Comparison of ENCODE assay signal across 8 cellular contexts in genomic region chr5:141747152-141747640, GRCh38.
DNase-seq lines count a peak whose midpoint lies in the region; ATAC-seq, FAIRE-seq and TF ChIP-seq lines count a peak whose summit lies in the region.

No MANE protein-coding gene starts in this region.

- H3K9me3 ChIP-seq in BLaER1 treated with 17β-estradiol and CSF1 and Interleukin-3, amounts not matched to agents 10 nM and 100 nM (replicated peaks in 1 of 11), result no peaks in the 10 kb centered on the region
- H3K9me3 ChIP-seq in Peyer's patch, result no peaks in the 10 kb centered on the region

- no peaks in the 10 kb centered on the region for H3K36me3 ChIP-seq in BLaER1 treated with 17β-estradiol and CSF1 and Interleukin-3, amounts not matched to agents 10 nM and 100 nM
- H3K36me3 ChIP-seq in Peyer's patch, result no peaks in the 10 kb centered on the region

- peaks cover 0 to 25% (median 16%) of the 10 kb centered on the region in 10 experiments; a peak in 17 of 20 replicates for H3K4me1 ChIP-seq in BLaER1 treated with 17β-estradiol and CSF1 and Interleukin-3, amounts not matched to agents 10 nM and 100 nM
- no peaks in the 10 kb centered on the region for H3K4me1 ChIP-seq in Peyer's patch

- no peak for FAIRE-seq in GM12891 (lab: Jason Lieb, UNC)

- 0 out of 22 replicates have a peak overlapping the region, but pooled peaks of 1 of the 11 experiments have one; percentile 24 for H3K9ac ChIP-seq in BLaER1 treated with 17β-estradiol and CSF1 and Interleukin-3, amounts not matched to agents 10 nM and 100 nM

- no peak for TF ChIP-seq CTCF in Peyer's patch (IDR thresholded peaks at IDR 0.05)
- no peak for TF ChIP-seq CTCF in omental fat pad (IDR thresholded peaks at IDR 0.05)

- H3K27ac ChIP-seq in BLaER1 treated with 17β-estradiol and CSF1 and Interleukin-3, amounts not matched to agents 10 nM and 100 nM, result no peak overlapping the region
- no peak overlapping the region for H3K27ac ChIP-seq in Peyer's patch

- peaks cover 0 to 2% (median under 1%) of the 10 kb centered on the region in 11 experiments; a peak in 7 of 22 replicates for H3K27me3 ChIP-seq in BLaER1 treated with 17β-estradiol and CSF1 and Interleukin-3, amounts not matched to agents 10 nM and 100 nM
- no peaks in the 10 kb centered on the region for H3K27me3 ChIP-seq in Peyer's patch

- peak overlapping the region in 8 of 11 experiments; percentile 35 to 74 (median 62); a peak in 16 of 22 replicates for H3K4me2 ChIP-seq in BLaER1 treated with 17β-estradiol and CSF1 and Interleukin-3, amounts not matched to agents 10 nM and 100 nM

- ATAC-seq in omental fat pad (ENCODE audit: low FRiP score) (peak; percentile 38), HG03196 (IDR thresholded peaks at IDR 0.05; ENCODE audit: unreplicated experiment) (no peak)

- TF ChIP-seq POLR2A in Peyer's patch (IDR thresholded peaks at IDR 0.05) (no peak), GM12891 (IDR thresholded peaks at IDR 0.05; ENCODE audit: low read depth, low read length) (no peak)

- DNase-seq in HT1080 (ENCODE audit: low read depth) (peak; percentile 18), Peyer's patch (peak in 2 of 3 donors; percentile 67 to 80), fibroblast of peridontal ligament (ENCODE audit: extremely low read depth) (peak; percentile 42), omental fat pad (ENCODE audit: low spot score) (no peak), T-helper 9 cell (no peak), GM12891 (ENCODE audit: insufficient read length, low spot score) (no peak)

- H4K20me1 ChIP-seq in BLaER1 treated with 17β-estradiol and CSF1 and Interleukin-3, amounts not matched to agents 10 nM and 100 nM, result peaks cover 0 to 24% (median 0%) of the 10 kb centered on the region in 11 experiments; a peak in 6 of 22 replicates

- H3K4me3 ChIP-seq in BLaER1 treated with 17β-estradiol and CSF1 and Interleukin-3, amounts not matched to agents 10 nM and 100 nM, result no peak overlapping the region
- H3K4me3 ChIP-seq in Peyer's patch, result no peak overlapping the region

TF ChIP-seq in GM12891, 5 proteins besides CTCF, POLR2A, EP300 and RAD21:
- TF ChIP-seq SPI1 (IDR thresholded peaks at IDR 0.05; ENCODE audit: low read depth, low read length), result no peak
- no peak for TF ChIP-seq TAF1 (IDR thresholded peaks at IDR 0.05; ENCODE audit: low read depth, low read length)
- TF ChIP-seq POU2F2 (IDR thresholded peaks at IDR 0.05; ENCODE audit: low read depth, low read length), result no peak
- TF ChIP-seq PAX5 (IDR thresholded peaks at IDR 0.05; ENCODE audit: insufficient read depth, low read length, severe bottlenecking), result no peak
- TF ChIP-seq POLR2AphosphoS5 (IDR thresholded peaks at IDR 0.05; ENCODE audit: low read depth, low read length), result no peak
TF ChIP-seq in GM12891: peak in this region for 0.

Comparison
In these comparisons a context has a peak if more than half of its experiments do, and no peak if none do; other contexts are left out.
1. DNase-seq: peak in HT1080 (single experiment), Peyer's patch (2 of 3) and fibroblast of peridontal ligament (single experiment); none in omental fat pad (single experiment), T-helper 9 cell (single experiment) and GM12891 (single experiment).